Comparison of ENCODE assay signal across 1 cellular context in the genomic region with DNA sequence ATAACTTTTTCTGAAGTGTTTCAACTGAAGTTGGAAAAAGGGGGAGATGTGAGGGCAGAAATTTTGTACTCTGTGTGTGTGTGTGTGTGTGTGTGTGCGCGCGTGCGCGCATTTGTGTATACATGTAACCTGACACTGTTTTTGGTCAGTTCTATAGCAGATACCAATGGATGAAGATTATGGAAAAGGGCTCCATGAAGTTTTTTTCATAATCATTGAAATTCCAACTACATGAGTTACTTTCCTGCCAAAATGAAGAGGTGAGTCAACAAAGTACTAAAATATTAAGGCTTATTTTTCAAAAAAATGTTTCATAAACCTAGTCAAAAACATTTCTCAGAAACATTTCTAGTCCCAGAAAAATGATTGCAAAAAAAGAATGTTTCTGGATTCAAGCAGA.
TF ChIP-seq lines count a peak whose summit lies in the region.

No MANE protein-coding gene starts in this region.

TF ChIP-seq in GM23338, 12 proteins besides CTCF, POLR2A, EP300 and RAD21 (continued from another document):
- TF ChIP-seq REST (IDR thresholded peaks at IDR 0.05; ENCODE audit: unreplicated experiment), result no peak
- no peak for TF ChIP-seq JUNB (IDR thresholded peaks at IDR 0.05; ENCODE audit: unreplicated experiment)
- TF ChIP-seq CREB1 (CRISPR knock-in tag; IDR thresholded peaks at IDR 0.05; ENCODE audit: low read depth), result no peak
- no peak for TF ChIP-seq EZH2 (IDR thresholded peaks at IDR 0.05; ENCODE audit: low read depth, unreplicated experiment)
- TF ChIP-seq, protein P1, sequence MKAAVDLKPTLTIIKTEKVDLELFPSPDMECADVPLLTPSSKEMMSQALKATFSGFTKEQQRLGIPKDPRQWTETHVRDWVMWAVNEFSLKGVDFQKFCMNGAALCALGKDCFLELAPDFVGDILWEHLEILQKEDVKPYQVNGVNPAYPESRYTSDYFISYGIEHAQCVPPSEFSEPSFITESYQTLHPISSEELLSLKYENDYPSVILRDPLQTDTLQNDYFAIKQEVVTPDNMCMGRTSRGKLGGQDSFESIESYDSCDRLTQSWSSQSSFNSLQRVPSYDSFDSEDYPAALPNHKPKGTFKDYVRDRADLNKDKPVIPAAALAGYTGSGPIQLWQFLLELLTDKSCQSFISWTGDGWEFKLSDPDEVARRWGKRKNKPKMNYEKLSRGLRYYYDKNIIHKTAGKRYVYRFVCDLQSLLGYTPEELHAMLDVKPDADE (IDR thresholded peaks at IDR 0.05), result no peak
- no peak for TF ChIP-seq ZNF331 (CRISPR knock-in tag; IDR thresholded peaks at IDR 0.05; ENCODE audit: low read depth)
- no peak for TF ChIP-seq ZNF462 (CRISPR knock-in tag; IDR thresholded peaks at IDR 0.05)
- no peak for TF ChIP-seq NANOG (IDR thresholded peaks at IDR 0.05; ENCODE audit: borderline replicate concordance)
- no peak for TF ChIP-seq STAT1 (IDR thresholded peaks at IDR 0.05; ENCODE audit: unreplicated experiment)
- TF ChIP-seq EZH2phosphoT487 (IDR thresholded peaks at IDR 0.05; ENCODE audit: unreplicated experiment), result no peak
